Comparison of ENCODE assay signal across 22 cellular contexts in the genomic region with DNA sequence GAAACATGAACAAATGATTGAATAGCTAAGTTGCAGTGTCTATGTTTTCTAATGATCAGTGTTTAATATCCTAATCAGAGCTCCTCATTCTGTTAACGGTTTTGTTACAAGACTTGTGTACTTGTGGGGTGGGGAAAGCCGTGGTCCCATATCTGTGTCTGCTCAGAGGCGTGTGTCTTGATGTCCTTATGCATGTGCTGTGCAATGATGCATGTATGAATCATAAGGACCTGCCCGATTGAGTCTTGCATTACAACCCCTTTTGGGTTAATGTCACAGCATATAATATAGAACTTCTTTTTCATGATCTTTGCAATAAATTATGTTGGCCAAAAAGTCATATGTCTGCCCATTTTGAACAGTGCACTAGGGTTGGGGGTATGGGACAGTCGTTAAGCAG.
DNase-seq lines count a peak whose midpoint lies in the region; ATAC-seq and TF ChIP-seq lines count a peak whose summit lies in the region.
"Had no signal": no experiment of that assay in that cellular context is flagged by ENCODE, and none has a peak within 500 bp of the region (broad histone marks: within the 10 kb centered on the region; RNA-seq: fewer than 3 reads in every experiment).

No MANE protein-coding gene starts in this region.

- no peaks in the 10 kb centered on the region for H3K36me3 ChIP-seq in smooth muscle cell (ENCODE audit: low read depth)
- H3K36me3 ChIP-seq in adrenal gland (replicated peaks in 1 of 2): peaks cover 0 to 4% of the 10 kb centered on the region in 2 donors
- H3K36me3 ChIP-seq: BE2C, HAP-1, SJSA1 had no signal

- intact Hi-C loops in adrenal gland (cut with DNase I): no loop called here

- H3K4me3 ChIP-seq in fibroblast of mammary gland (ENCODE audit: control insufficient read depth, low read depth, low read length): no peak overlapping the region
- H3K4me3 ChIP-seq in smooth muscle cell: no peak overlapping the region
- H3K4me3 ChIP-seq in adrenal gland: no peak overlapping the region
- H3K4me3 ChIP-seq: HAP-1, SJSA1 had no signal

- no peak overlapping the region for H3K4me2 ChIP-seq in smooth muscle cell

- H3K79me2 ChIP-seq in smooth muscle cell (ENCODE audit: low read depth): no peaks in the 10 kb centered on the region

- peaks cover 4% of the 10 kb centered on the region for H3K4me1 ChIP-seq in smooth muscle cell (ENCODE audit: low read depth)
- H3K4me1 ChIP-seq in adrenal gland (replicated peaks in 1 of 2): peaks cover 20 to 33% of the 10 kb centered on the region in 2 donors
- H3K4me1 ChIP-seq: BE2C, HAP-1 had no signal

- H3K27me3 Mint-ChIP-seq in T-helper 17 cell: no peaks in the 10 kb centered on the region

- WGBS in smooth muscle cell (ENCODE audit: low lambda C conversion rate): 53% methylated on average over 5 of the region's 5 CpGs
- 88 to 93% (median 91%) methylated on average over 5 of the region's 5 CpGs for WGBS in adrenal gland, 4 donors

- H4K20me1 ChIP-seq in smooth muscle cell (ENCODE audit: low read depth): no peaks in the 10 kb centered on the region

- H2AFZ ChIP-seq in smooth muscle cell (ENCODE audit: low read depth): no peak overlapping the region

- no peaks in the 10 kb centered on the region for H3K27me3 ChIP-seq in smooth muscle cell (ENCODE audit: low read depth)
- no peaks in the 10 kb centered on the region for H3K27me3 ChIP-seq in adrenal gland
- H3K27me3 ChIP-seq: BE2C, SJSA1 had no signal

- peaks cover 14% of the 10 kb centered on the region for H3K36me3 Mint-ChIP-seq in T-helper 17 cell (ENCODE audit: low read depth)

- no peak overlapping the region for H3K4me3 Mint-ChIP-seq in T-helper 17 cell

- no peak overlapping the region for H3K9ac ChIP-seq in smooth muscle cell (ENCODE audit: low read depth)

- H3K9me3 ChIP-seq in T-helper 17 cell (ENCODE audit: control insufficient read depth, low read length, poor library complexity, severe bottlenecking) (no peaks in the 10 kb centered on the region), smooth muscle cell (replicated peaks; ENCODE audit: low read depth) (no peaks in the 10 kb centered on the region), adrenal gland (replicated peaks in 1 of 3) (no peaks in the 10 kb centered on the region)
- H3K9me3 ChIP-seq: BE2C, HAP-1, SJSA1 had no signal

- no peak for ATAC-seq in T-helper 17 cell
- no peak for ATAC-seq in HG02798 (IDR thresholded peaks at IDR 0.05; ENCODE audit: poor library complexity, unreplicated experiment)
- ATAC-seq: Panc1, Right ventricle myocardium inferior had no signal

- peak overlapping the region; percentile 14 for H3K27ac Mint-ChIP-seq in T-helper 17 cell

- no peak for TF ChIP-seq CTCF in fibroblast of mammary gland (conservative IDR thresholded peaks at IDR 0.05; ENCODE audit: control insufficient read depth, insufficient read depth, low read depth, low read length)
- no peak for TF ChIP-seq CTCF in smooth muscle cell (IDR thresholded peaks at IDR 0.05; ENCODE audit: borderline replicate concordance, insufficient read depth, poor library complexity, severe bottlenecking)
- no peak for TF ChIP-seq CTCF in adrenal gland (IDR thresholded peaks at IDR 0.05)

- DNase-seq in HT1080 (ENCODE audit: low read depth) (peak; percentile 63), T-helper 17 cell (no peak), fibroblast of mammary gland (ENCODE audit: low read depth) (peak; percentile 66), smooth muscle cell (lab: John Stamatoyannopoulos, UW; ENCODE audit: unreplicated experiment) (no peak), HuH-7.5 (ENCODE audit: low spot score) (no peak), adrenal gland (no peak), GOT3 (lab: John Stamatoyannopoulos, UW) (no peak)
- DNase-seq: BE2C; EL; KG1; MV-4-11; NCI-H1105 treated with DMSO at 0.1 percent for 48 hours; NCI-H2029 treated with DMSO at 0.1 percent for 48 hours; NCI-H226; NCI-H510A treated with DMSO at 0.1 percent for 48 hours; NCI-H774; NK-92 treated with Interleukin-12 subunit alpha and Interleukin-12 subunit beta, amount 100 ng/mL, for 24 hours had no signal

- H3K4me1 Mint-ChIP-seq in T-helper 17 cell: peaks cover 15% of the 10 kb centered on the region

- peaks cover 15% of the 10 kb centered on the region for H3F3A ChIP-seq in smooth muscle cell (ENCODE audit: low read depth)

- H3K27ac ChIP-seq in smooth muscle cell (ENCODE audit: low read depth) (peak overlapping the region; percentile 13), adrenal gland (no peak overlapping the region)
- H3K27ac ChIP-seq: SJSA1 had no signal

- TF ChIP-seq POLR2A in adrenal gland (IDR thresholded peaks at IDR 0.05): no peak

Comparison
In these comparisons a context has a peak if more than half of its experiments do, and no peak if none do; other contexts are left out.
1. DNase-seq: peak in HT1080 (single experiment) and fibroblast of mammary gland (single experiment); none in T-helper 17 cell (0 of 3), smooth muscle cell (single experiment), HuH-7.5 (single experiment), adrenal gland (0 of 7) and GOT3 (single experiment).